Comparison of ENCODE assay signal across 8 cellular contexts in genomic region chr1:150629115-150629928, GRCh38.
DNase-seq lines count a peak whose midpoint lies in the region; ATAC-seq, FAIRE-seq and TF ChIP-seq lines count a peak whose summit lies in the region.

TSS of gene ENSA (minus strand) at chr1:150629612. CDS start at chr1:150629470, 142 bp downstream.

- no peaks in the 10 kb centered on the region for H4K20me1 ChIP-seq in MM.1S (ENCODE audit: insufficient read depth, low read length)

- no peaks in the 10 kb centered on the region for H3K9me2 ChIP-seq in MM.1S (replicated peaks; ENCODE audit: insufficient read depth, low read length)

- ATAC-seq in stimulated activated naive CD8-positive, alpha-beta T cell treated with anti-CD3 and anti-CD28 coated beads, Interleukin-15, amount 100 ng/mL, for 72 hours: peak; percentile 94

- H3K4me1 ChIP-seq in MM.1S (ENCODE audit: low read length): peaks cover 11% of the 10 kb centered on the region

- H3K4me3 ChIP-seq in MM.1S (ENCODE audit: low read length): peak within 1 kb of the TSS; percentile 83

- peaks cover 7% of the 10 kb centered on the region for H3K27me3 Mint-ChIP-seq in nephron progenitor cell (ENCODE audit: low read depth, poor library complexity)
- no peaks in the 10 kb centered on the region for H3K27me3 Mint-ChIP-seq in stimulated activated naive CD8-positive, alpha-beta T cell treated with anti-CD3 and anti-CD28 coated beads, Interleukin-15, amount 100 ng/mL, for 72 hours

- H3K4me3 Mint-ChIP-seq in nephron progenitor cell: no peak within 1 kb of the TSS
- H3K4me3 Mint-ChIP-seq in stimulated activated naive CD8-positive, alpha-beta T cell treated with anti-CD3 and anti-CD28 coated beads, Interleukin-15, amount 100 ng/mL, for 72 hours: no peak within 1 kb of the TSS

- peak within 1 kb of the TSS; percentile 91 for H3K9ac ChIP-seq in MM.1S (ENCODE audit: low read length)

- no peaks in the 10 kb centered on the region for H3K27me3 ChIP-seq in MM.1S (replicated peaks; ENCODE audit: insufficient read depth, low read length)

- H3K4me2 ChIP-seq in MM.1S (ENCODE audit: low read depth, low read length): peak within 1 kb of the TSS; percentile 91

- TF ChIP-seq CTCF in MM.1S (IDR thresholded peaks at IDR 0.05; ENCODE audit: low read length) (no peak), nephron progenitor cell (IDR thresholded peaks at IDR 0.05) (no peak)

- H3K27ac Mint-ChIP-seq in nephron progenitor cell: no peak within 1 kb of the TSS
- no peak within 1 kb of the TSS for H3K27ac Mint-ChIP-seq in stimulated activated naive CD8-positive, alpha-beta T cell treated with anti-CD3 and anti-CD28 coated beads, Interleukin-15, amount 100 ng/mL, for 72 hours

- H3K4me1 Mint-ChIP-seq in nephron progenitor cell: peaks cover 6% of the 10 kb centered on the region
- peaks cover 27% of the 10 kb centered on the region for H3K4me1 Mint-ChIP-seq in stimulated activated naive CD8-positive, alpha-beta T cell treated with anti-CD3 and anti-CD28 coated beads, Interleukin-15, amount 100 ng/mL, for 72 hours

- H3K27ac ChIP-seq in MM.1S (ENCODE audit: low read length): peak within 1 kb of the TSS; percentile 86

- H3K36me3 Mint-ChIP-seq in nephron progenitor cell (ENCODE audit: low read depth): peaks cover 32% of the 10 kb centered on the region

- peak; percentile 97 for FAIRE-seq in G401.6 (lab: Jason Lieb, UNC)

- 0 out of 2 replicates have a peak, but pooled peaks cover 6% of the 10 kb centered on the region for H3F3A ChIP-seq in MM.1S (ENCODE audit: insufficient read depth, low read length)

- peaks cover 10% of the 10 kb centered on the region for H3K36me3 ChIP-seq in MM.1S (replicated peaks; ENCODE audit: insufficient read depth, low read length)

- DNase-seq in HCEC 1CT (peak; percentile 100), MM.1S (peak; percentile 100), SHP77 treated with DMSO at 0.1 percent for 48 hours (lab: John Stamatoyannopoulos, UW) (peak; percentile 100), fibroblast of the conjunctiva (ENCODE audit: low read depth) (peak; percentile 100), nephron progenitor cell (peak; percentile 94)
- DNase-seq in activated effector memory CD4-positive, alpha-beta T cell treated with anti-CD3 and anti-CD28 coated beads, Interleukin-2, amount 50 U/mL, for 16 hours: peak; percentile 98
- peak; percentile 96 to 97 for DNase-seq in stimulated activated naive CD8-positive, alpha-beta T cell treated with anti-CD3 and anti-CD28 coated beads, Interleukin-15, amount 100 ng/mL, for 72 hours

- H3K9me3 Mint-ChIP-seq in nephron progenitor cell: no peaks in the 10 kb centered on the region
- H3K9me3 Mint-ChIP-seq in stimulated activated naive CD8-positive, alpha-beta T cell treated with anti-CD3 and anti-CD28 coated beads, Interleukin-15, amount 100 ng/mL, for 72 hours: no peaks in the 10 kb centered on the region

- no peaks in the 10 kb centered on the region for H3K9me3 ChIP-seq in MM.1S (replicated peaks; ENCODE audit: insufficient read depth, low read length)

- peaks cover 50% of the 10 kb centered on the region for H3K79me2 ChIP-seq in MM.1S (ENCODE audit: low read length)

- H2AFZ ChIP-seq in MM.1S (ENCODE audit: low read length): peak within 1 kb of the TSS; percentile 33

Comparison
In these comparisons a context has a peak if more than half of its experiments do, and no peak if none do; other contexts are left out.
1. Peak in every context shown above with its lines: DNase-seq, ATAC-seq, H3K4me3 ChIP-seq and H3K27ac ChIP-seq.